1 cellular context compared by ENCODE assay signal in the genomic region with DNA sequence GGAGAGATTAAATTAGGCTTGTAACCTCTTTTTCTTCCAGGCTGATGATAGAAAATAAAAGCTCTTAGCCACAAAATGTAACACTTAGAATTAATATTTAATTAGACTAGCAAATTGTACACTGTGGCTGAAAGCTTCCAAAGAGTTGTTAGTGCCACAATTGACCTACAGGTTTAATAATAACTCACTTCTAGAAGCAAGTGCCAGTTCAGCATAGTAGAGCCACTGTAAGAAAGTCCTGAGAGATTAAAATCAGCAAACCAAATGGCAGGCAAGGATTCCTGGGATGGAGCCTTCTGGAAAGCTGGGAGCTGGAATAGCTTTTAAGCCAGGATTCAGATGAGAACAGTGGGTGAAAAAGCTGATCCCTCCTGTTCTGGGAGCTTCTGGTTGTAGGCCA.
TF ChIP-seq lines count a peak whose summit lies in the region.

No MANE protein-coding gene starts in this region.

TF ChIP-seq in HepG2, 621 proteins besides CTCF, POLR2A, EP300 and RAD21 (continued from another document):
- TF ChIP-seq, protein P1, sequence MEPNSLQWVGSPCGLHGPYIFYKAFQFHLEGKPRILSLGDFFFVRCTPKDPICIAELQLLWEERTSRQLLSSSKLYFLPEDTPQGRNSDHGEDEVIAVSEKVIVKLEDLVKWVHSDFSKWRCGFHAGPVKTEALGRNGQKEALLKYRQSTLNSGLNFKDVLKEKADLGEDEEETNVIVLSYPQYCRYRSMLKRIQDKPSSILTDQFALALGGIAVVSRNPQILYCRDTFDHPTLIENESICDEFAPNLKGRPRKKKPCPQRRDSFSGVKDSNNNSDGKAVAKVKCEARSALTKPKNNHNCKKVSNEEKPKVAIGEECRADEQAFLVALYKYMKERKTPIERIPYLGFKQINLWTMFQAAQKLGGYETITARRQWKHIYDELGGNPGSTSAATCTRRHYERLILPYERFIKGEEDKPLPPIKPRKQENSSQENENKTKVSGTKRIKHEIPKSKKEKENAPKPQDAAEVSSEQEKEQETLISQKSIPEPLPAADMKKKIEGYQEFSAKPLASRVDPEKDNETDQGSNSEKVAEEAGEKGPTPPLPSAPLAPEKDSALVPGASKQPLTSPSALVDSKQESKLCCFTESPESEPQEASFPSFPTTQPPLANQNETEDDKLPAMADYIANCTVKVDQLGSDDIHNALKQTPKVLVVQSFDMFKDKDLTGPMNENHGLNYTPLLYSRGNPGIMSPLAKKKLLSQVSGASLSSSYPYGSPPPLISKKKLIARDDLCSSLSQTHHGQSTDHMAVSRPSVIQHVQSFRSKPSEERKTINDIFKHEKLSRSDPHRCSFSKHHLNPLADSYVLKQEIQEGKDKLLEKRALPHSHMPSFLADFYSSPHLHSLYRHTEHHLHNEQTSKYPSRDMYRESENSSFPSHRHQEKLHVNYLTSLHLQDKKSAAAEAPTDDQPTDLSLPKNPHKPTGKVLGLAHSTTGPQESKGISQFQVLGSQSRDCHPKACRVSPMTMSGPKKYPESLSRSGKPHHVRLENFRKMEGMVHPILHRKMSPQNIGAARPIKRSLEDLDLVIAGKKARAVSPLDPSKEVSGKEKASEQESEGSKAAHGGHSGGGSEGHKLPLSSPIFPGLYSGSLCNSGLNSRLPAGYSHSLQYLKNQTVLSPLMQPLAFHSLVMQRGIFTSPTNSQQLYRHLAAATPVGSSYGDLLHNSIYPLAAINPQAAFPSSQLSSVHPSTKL (CRISPR knock-in tag; IDR thresholded peaks at IDR 0.05), result no peak
- TF ChIP-seq, protein P2, sequence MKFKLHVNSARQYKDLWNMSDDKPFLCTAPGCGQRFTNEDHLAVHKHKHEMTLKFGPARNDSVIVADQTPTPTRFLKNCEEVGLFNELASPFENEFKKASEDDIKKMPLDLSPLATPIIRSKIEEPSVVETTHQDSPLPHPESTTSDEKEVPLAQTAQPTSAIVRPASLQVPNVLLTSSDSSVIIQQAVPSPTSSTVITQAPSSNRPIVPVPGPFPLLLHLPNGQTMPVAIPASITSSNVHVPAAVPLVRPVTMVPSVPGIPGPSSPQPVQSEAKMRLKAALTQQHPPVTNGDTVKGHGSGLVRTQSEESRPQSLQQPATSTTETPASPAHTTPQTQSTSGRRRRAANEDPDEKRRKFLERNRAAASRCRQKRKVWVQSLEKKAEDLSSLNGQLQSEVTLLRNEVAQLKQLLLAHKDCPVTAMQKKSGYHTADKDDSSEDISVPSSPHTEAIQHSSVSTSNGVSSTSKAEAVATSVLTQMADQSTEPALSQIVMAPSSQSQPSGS (CRISPR knock-in tag; IDR thresholded peaks at IDR 0.05), result no peak
- TF ChIP-seq ARNT (IDR thresholded peaks at IDR 0.05) (no peak), KLF6 (CRISPR knock-in tag; IDR thresholded peaks at IDR 0.05) (no peak), HNF4G (IDR thresholded peaks at IDR 0.05; ENCODE audit: borderline replicate concordance, low read depth, low read length) (no peak), HNF4G (CRISPR knock-in tag; IDR thresholded peaks at IDR 0.05; ENCODE audit: borderline replicate concordance, low read depth) (no peak), ZNF33A (CRISPR knock-in tag; IDR thresholded peaks at IDR 0.05; ENCODE audit: borderline replicate concordance) (no peak)
